Comparison of ENCODE assay signal across 1 cellular context in genomic region chr12:12660201-12660600, GRCh38.
TF ChIP-seq lines count a peak whose summit lies in the region.

No MANE protein-coding gene starts in this region.

TF ChIP-seq in HepG2, 621 proteins besides CTCF, POLR2A, EP300 and RAD21:
- TF ChIP-seq ZBTB42 (CRISPR knock-in tag; IDR thresholded peaks at IDR 0.05) (no peak), ZNF720 (CRISPR knock-in tag; IDR thresholded peaks at IDR 0.05) (no peak), RCOR2 (CRISPR knock-in tag; IDR thresholded peaks at IDR 0.05) (no peak)
TF ChIP-seq in HepG2: peak in this region for 0.
